ENCODE assay signal across 19 cellular contexts in the genomic region with DNA sequence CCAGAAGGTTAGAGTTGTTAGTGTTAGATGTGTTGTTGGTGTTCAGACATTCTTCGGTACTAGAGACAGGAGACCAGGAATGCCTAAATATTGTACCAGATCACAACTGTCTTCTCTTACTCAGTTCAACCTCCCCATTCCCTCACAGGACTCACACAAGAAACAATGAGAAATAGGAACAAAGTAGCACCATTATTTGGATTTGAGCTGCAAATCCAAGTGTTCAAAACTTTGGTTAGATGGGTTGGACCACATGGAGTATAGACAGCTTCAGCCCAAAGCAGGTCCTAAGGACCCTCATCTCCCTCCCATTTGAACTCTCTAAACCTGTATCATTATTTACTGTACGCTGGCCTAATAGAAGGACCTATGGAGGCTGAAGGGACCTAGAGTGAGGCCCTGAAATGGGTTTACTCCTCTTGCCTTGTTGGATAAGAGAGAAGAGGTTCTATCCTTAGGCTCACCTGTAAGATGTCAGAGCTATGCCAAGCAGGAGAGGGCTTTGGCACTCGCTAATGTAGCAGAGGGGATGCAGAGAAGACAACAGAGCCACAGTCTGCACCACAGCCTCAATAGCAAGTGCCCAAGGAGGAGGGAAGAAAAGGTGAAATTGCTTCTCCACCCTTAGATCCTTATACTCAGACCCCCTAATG.
"Had no signal": no experiment of that assay in that cellular context is flagged by ENCODE, and none has a peak within 500 bp of the region (broad histone marks: within the 10 kb centered on the region; RNA-seq: fewer than 3 reads in every experiment).

No MANE protein-coding gene starts in this region.

- DNase-seq: dorsolateral prefrontal cortex; effector CD8-positive, alpha-beta T cell; heart left ventricle; hippocampal formation; mammary epithelial cell; psoas muscle; retina; sigmoid colon; stimulated activated CD4-positive, alpha-beta T cell treated with anti-CD3 and anti-CD28 coated beads, Interleukin-12 subunit alpha, Interleukin-12 subunit beta, amount 100 ng/mL, for 4 hours; stimulated activated naive CD4-positive, alpha-beta T cell; stomach; trophoblast cell had no signal

- ATAC-seq: heart left ventricle, left lobe of liver, psoas muscle had no signal

- H3K27me3 ChIP-seq: dorsolateral prefrontal cortex, heart left ventricle, sigmoid colon, stomach had no signal

- H3K4me3 ChIP-seq: coronary artery, dorsolateral prefrontal cortex, heart left ventricle, psoas muscle, sigmoid colon, skin epidermis, stomach had no signal

- H3K27ac ChIP-seq: coronary artery, dorsolateral prefrontal cortex, psoas muscle, skin epidermis, stomach had no signal

- H3K9me3 Mint-ChIP-seq: mesothelial cell of epicardium, nephron had no signal

- H3K4me3 Mint-ChIP-seq: mesothelial cell of epicardium, nephron had no signal

- FAIRE-seq: frontal cortex, islet of Langerhans had no signal

- H3K9me3 ChIP-seq: heart left ventricle, psoas muscle, sigmoid colon, stomach had no signal

- H3K27ac Mint-ChIP-seq: mesothelial cell of epicardium had no signal
